In the genomic region with DNA sequence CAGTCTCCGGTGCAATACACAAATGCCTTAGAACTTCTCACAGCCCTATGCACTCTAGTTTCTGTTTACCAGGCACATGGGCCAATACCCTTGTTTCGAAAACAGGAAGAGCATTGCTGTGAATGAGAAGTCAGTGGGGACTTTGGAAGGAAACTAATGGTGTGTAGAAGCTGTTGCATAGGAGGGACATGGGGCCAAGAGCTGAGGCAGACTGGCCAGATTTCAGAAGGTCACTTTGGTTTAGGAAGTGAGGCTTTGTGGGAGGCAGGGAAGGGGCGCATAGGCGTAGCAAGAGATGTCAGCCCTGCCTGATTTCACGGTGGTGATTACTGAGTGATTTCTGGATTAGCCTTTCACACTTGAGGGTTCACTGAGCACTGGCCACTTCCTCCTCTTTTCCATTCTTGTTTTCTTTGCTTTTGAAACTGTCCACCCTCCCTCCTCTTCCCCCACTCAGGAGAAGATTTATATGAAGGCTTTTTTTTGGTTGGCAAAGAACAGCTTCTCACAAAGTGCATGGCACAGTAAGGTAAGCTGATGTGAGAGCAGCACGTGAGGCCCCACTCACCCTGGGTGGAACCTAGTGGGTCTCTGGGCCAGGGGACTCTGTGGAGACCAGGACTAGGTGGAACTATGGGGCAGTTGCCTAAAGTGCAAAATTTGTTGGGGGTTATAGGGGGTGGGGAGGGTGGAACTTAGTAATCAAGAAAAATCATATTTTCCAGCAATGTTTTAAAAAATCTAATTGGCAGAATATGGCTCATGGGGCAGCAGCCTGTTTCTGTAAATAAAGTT, we compare ENCODE assay signal across 8 cellular contexts. TPM values are rescaled to one million over a fixed set of nuclear protein-coding genes. Genes with fewer than 3 reads are reported as not detected.
DNase-seq lines count a peak whose midpoint lies in the region; ATAC-seq and TF ChIP-seq lines count a peak whose summit lies in the region.

No MANE protein-coding gene starts in this region.

- TF ChIP-seq EP300 in gastroesophageal sphincter (IDR thresholded peaks at IDR 0.05) (no peak), stomach (IDR thresholded peaks at IDR 0.05) (no peak)

- no peaks in the 10 kb centered on the region for H3K79me2 ChIP-seq in GM23338 (replicated peaks; ENCODE audit: insufficient read depth)

- H2AFZ ChIP-seq in GM23338 = no peak overlapping the region

- intact Hi-C loops in stomach (cut with DNase I; ENCODE audit: low total_unique reads) = no loop called here

- CTCF ChIA-PET in CD8-positive, alpha-beta memory T cell (lab: Charles Lee) = no interaction called here

- H3K9me3 Mint-ChIP-seq in CD8-positive, alpha-beta memory T cell = no peaks in the 10 kb centered on the region
- H3K9me3 Mint-ChIP-seq in GM23338 = no peaks in the 10 kb centered on the region

- H3K4me2 ChIP-seq in GM23338 = no peak overlapping the region

- WGBS in gastroesophageal sphincter (ENCODE audit: low coverage in 1 of 2), 2 donors = 48 to 58% methylated on average over 4 to 6 of the region's 6 CpGs
- WGBS in stomach, 5 donors = 44 to 54% (median 50%) methylated on average over 6 of the region's 6 CpGs

- POLR2A ChIA-PET in CD8-positive, alpha-beta memory T cell (lab: Charles Lee) = no interaction called here

- H3K27me3 Mint-ChIP-seq in CD8-positive, alpha-beta memory T cell = peaks cover 7 to 8% of the 10 kb centered on the region in 2 donors
- peaks cover 5% of the 10 kb centered on the region for H3K27me3 Mint-ChIP-seq in GM23338 (ENCODE audit: insufficient read depth, low read depth, poor library complexity)

- TF ChIP-seq POLR2A in gastroesophageal sphincter (IDR thresholded peaks at IDR 0.05) (no peak), stomach (IDR thresholded peaks at IDR 0.05) (no peak), erythroblast (IDR thresholded peaks at IDR 0.05; ENCODE audit: low read length) (no peak)

- H3K9me3 ChIP-seq in CD8-positive, alpha-beta memory T cell (ENCODE audit: low read length) = no peaks in the 10 kb centered on the region
- H3K9me3 ChIP-seq in gastroesophageal sphincter (no peaks in the 10 kb centered on the region), stomach (no peaks in the 10 kb centered on the region)

- peak overlapping the region in 3 of 7 donors; percentile 0 to 41 (median 8) for H3K4me3 Mint-ChIP-seq in CD8-positive, alpha-beta memory T cell
- no peak overlapping the region for H3K4me3 Mint-ChIP-seq in GM23338

- H3K4me3 ChIP-seq in CD8-positive, alpha-beta memory T cell (ENCODE audit: low read length) = no peak overlapping the region
- H3K4me3 ChIP-seq in gastroesophageal sphincter = no peak overlapping the region
- H3K4me3 ChIP-seq in stomach = no peak overlapping the region
- no peak overlapping the region for H3K4me3 ChIP-seq in GM23338

- H3K36me3 ChIP-seq in CD8-positive, alpha-beta memory T cell (ENCODE audit: insufficient read depth, low read length) = no peaks in the 10 kb centered on the region
- H3K36me3 ChIP-seq in gastroesophageal sphincter (no peaks in the 10 kb centered on the region), stomach (no peaks in the 10 kb centered on the region), GM23338 (ENCODE audit: insufficient read depth) (no peaks in the 10 kb centered on the region)

- no peak for DNase-seq in CD8-positive, alpha-beta memory T cell
- DNase-seq in stomach = no peak
- no peak for DNase-seq in erythroblast (lab: John Stamatoyannopoulos, UW)
- DNase-seq in NK-92 (lab: John Stamatoyannopoulos, UW; ENCODE audit: unreplicated experiment) = no peak
- DNase-seq in GM23338 (ENCODE audit: low spot score) = no peak

- H4K20me1 ChIP-seq in GM23338 (replicated peaks; ENCODE audit: insufficient read depth) = no peaks in the 10 kb centered on the region

- TF ChIP-seq CTCF in gastroesophageal sphincter (IDR thresholded peaks at IDR 0.05) = no peak
- no peak for TF ChIP-seq CTCF in stomach (IDR thresholded peaks at IDR 0.05)
- no peak for TF ChIP-seq CTCF in GM23338 (conservative IDR thresholded peaks at IDR 0.05; ENCODE audit: low read depth in 2 of 2)

- H3K27ac ChIP-seq in CD8-positive, alpha-beta memory T cell (ENCODE audit: low read depth, low read length) = no peak overlapping the region
- peak overlapping the region; percentile 21 to 62 (median 46) for H3K27ac ChIP-seq in gastroesophageal sphincter
- H3K27ac ChIP-seq in stomach = peak overlapping the region in 4 of 5 donors; percentile 11 to 84 (median 44)
- H3K27ac ChIP-seq in GM23338 (ENCODE audit: low read depth) = no peak overlapping the region

- ATAC-seq in GM21367 (IDR thresholded peaks at IDR 0.05; ENCODE audit: unreplicated experiment) = peak; percentile 77
- ATAC-seq in HG03558 (IDR thresholded peaks at IDR 0.05; ENCODE audit: extremely low read depth, unreplicated experiment) = peak; percentile 50
- ATAC-seq in gastroesophageal sphincter = peak; percentile 62
- ATAC-seq in GM23338 = no peak

- H3K36me3 Mint-ChIP-seq in CD8-positive, alpha-beta memory T cell = no peaks in the 10 kb centered on the region
- H3K36me3 Mint-ChIP-seq in GM23338 (ENCODE audit: low read depth) = no peaks in the 10 kb centered on the region

- no peaks in the 10 kb centered on the region for H3K4me1 ChIP-seq in CD8-positive, alpha-beta memory T cell (ENCODE audit: insufficient read depth, low read length)
- H3K4me1 ChIP-seq in gastroesophageal sphincter (peaks cover 0 to 22% (median 5%) of the 10 kb centered on the region in 3 donors), stomach (peaks cover 7 to 30% (median 12%) of the 10 kb centered on the region in 4 donors), GM23338 (ENCODE audit: insufficient read depth) (no peaks in the 10 kb centered on the region)

- peaks cover 5 to 7% (median 7%) of the 10 kb centered on the region in 3 donors for H3K4me1 Mint-ChIP-seq in CD8-positive, alpha-beta memory T cell
- H3K4me1 Mint-ChIP-seq in GM23338 = no peaks in the 10 kb centered on the region

- H3F3A ChIP-seq in GM23338 (replicated peaks; ENCODE audit: low read depth) = no peaks in the 10 kb centered on the region

- H3K27ac Mint-ChIP-seq in CD8-positive, alpha-beta memory T cell = peak overlapping the region in 5 of 8 donors; percentile 1 to 48 (median 32)
- no peak overlapping the region for H3K27ac Mint-ChIP-seq in GM23338

- no peaks in the 10 kb centered on the region for H3K9me2 ChIP-seq in GM23338 (ENCODE audit: insufficient read depth)

- H3K27me3 ChIP-seq in CD8-positive, alpha-beta memory T cell (ENCODE audit: insufficient read depth, low read length, poor library complexity, severe bottlenecking) = no peaks in the 10 kb centered on the region
- H3K27me3 ChIP-seq in gastroesophageal sphincter (no peaks in the 10 kb centered on the region), stomach (no peaks in the 10 kb centered on the region), GM23338 (ENCODE audit: insufficient read depth) (peaks cover 11% of the 10 kb centered on the region)

TF ChIP-seq in GM23338, 12 proteins besides CTCF, POLR2A, EP300 and RAD21:
- TF ChIP-seq EZH2phosphoT487 (IDR thresholded peaks at IDR 0.05; ENCODE audit: unreplicated experiment) = no peak
- TF ChIP-seq, protein P1, sequence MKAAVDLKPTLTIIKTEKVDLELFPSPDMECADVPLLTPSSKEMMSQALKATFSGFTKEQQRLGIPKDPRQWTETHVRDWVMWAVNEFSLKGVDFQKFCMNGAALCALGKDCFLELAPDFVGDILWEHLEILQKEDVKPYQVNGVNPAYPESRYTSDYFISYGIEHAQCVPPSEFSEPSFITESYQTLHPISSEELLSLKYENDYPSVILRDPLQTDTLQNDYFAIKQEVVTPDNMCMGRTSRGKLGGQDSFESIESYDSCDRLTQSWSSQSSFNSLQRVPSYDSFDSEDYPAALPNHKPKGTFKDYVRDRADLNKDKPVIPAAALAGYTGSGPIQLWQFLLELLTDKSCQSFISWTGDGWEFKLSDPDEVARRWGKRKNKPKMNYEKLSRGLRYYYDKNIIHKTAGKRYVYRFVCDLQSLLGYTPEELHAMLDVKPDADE (IDR thresholded peaks at IDR 0.05) = no peak

RNA-seq across cellular contexts. Expression of a gene that starts 6.1 kb away (rescaled TPM):
- not detected for total RNA-seq in CD8-positive, alpha-beta memory T cell
- polyA plus RNA-seq in CD8-positive, alpha-beta memory T cell = not detected
- total RNA-seq in gastroesophageal sphincter = under 1 TPM in 1 of 4 donors, not detected in 3; 0.67 TPM
- not detected for total RNA-seq in stomach
- polyA plus RNA-seq in stomach = not detected
- not detected in 2 replicates for total RNA-seq in GM23338 (2014; rRNA removed; shearing (Covaris generic))
- not detected in 2 replicates for polyA plus RNA-seq in GM23338 (2016; fragmentation: Nextera tagmentation; extraction: Ambion mirVana)

Comparison
In these comparisons a context has a peak if more than half of its experiments do, and no peak if none do; other contexts are left out.
1. H3K27ac ChIP-seq: peak in gastroesophageal sphincter (4 of 4) and stomach (4 of 5); none in CD8-positive, alpha-beta memory T cell (single experiment) and GM23338 (single experiment).